Comparison of ENCODE assay signal across 8 cellular contexts in genomic region chr4:56909083-56909981, GRCh38. TPM values are rescaled to one million over a fixed set of nuclear protein-coding genes. Genes with fewer than 3 reads are reported as not detected.
DNase-seq lines count a peak whose midpoint lies in the region; ATAC-seq and TF ChIP-seq lines count a peak whose summit lies in the region.

No MANE protein-coding gene starts in this region.

- no peaks in the 10 kb centered on the region for H3K9me3 Mint-ChIP-seq in activated naive CD4-positive, alpha-beta T cell treated with anti-CD3 and anti-CD28 coated beads, Interleukin-2, amount 10 ng/mL, durations not matched to agents 7 days and 5 days
- H3K9me3 Mint-ChIP-seq in neural crest cell, result no peaks in the 10 kb centered on the region

- peak; percentile 74 for DNase-seq in AG08396 (ENCODE audit: low spot score)
- peak; percentile 44 for DNase-seq in NOMO-1 treated with dmso at 0.1 percent for 144 hours (lab: John Stamatoyannopoulos, UW; ENCODE audit: unreplicated experiment)
- DNase-seq in activated naive CD4-positive, alpha-beta T cell treated with anti-CD3 and anti-CD28 coated beads, Interleukin-2, amount 10 ng/mL, durations not matched to agents 7 days and 5 days, result peak; percentile 74
- DNase-seq in foreskin melanocyte, result peak; percentile 54
- DNase-seq in neural crest cell (ENCODE audit: low read depth, low spot score), result peak; percentile 34
- DNase-seq in uterus, result peak; percentile 36 to 43

- peak overlapping the region; percentile 51 to 80 for H3K4me3 ChIP-seq in uterus

- H3K36me3 ChIP-seq in uterus, result no peaks in the 10 kb centered on the region

- no peaks in the 10 kb centered on the region for H3K4me1 ChIP-seq in uterus

- TF ChIP-seq POLR2A in uterus (IDR thresholded peaks at IDR 0.05), result no peak

- peaks cover 7% of the 10 kb centered on the region for H3K27me3 Mint-ChIP-seq in activated naive CD4-positive, alpha-beta T cell treated with anti-CD3 and anti-CD28 coated beads, Interleukin-2, amount 10 ng/mL, durations not matched to agents 7 days and 5 days
- H3K27me3 Mint-ChIP-seq in neural crest cell (ENCODE audit: low read depth), result peaks cover 14% of the 10 kb centered on the region

- intact Hi-C loops in uterus (cut with DNase I; ENCODE audit: low total_unique reads), result no loop called here

- CTCF ChIA-PET in activated naive CD4-positive, alpha-beta T cell treated with anti-CD3 and anti-CD28 coated beads, Interleukin-2, amount 10 ng/mL, durations not matched to agents 7 days and 5 days (lab: Charles Lee), result interaction anchor here (1.1 to 2.1 kb wide), 4 partner anchors 51 to 474 kb away, joined by 3 to 10 read pairs (median 3); partner anchors contain the start of genes NOA1, PAICS, POLR2B and PPAT

- TF ChIP-seq CTCF in neural crest cell (conservative IDR thresholded peaks at IDR 0.05), result peak; percentile 13
- TF ChIP-seq CTCF in uterus (IDR thresholded peaks at IDR 0.05), result no peak

- no peaks in the 10 kb centered on the region for H3K9me3 ChIP-seq in uterus

- H3K4me3 Mint-ChIP-seq in activated naive CD4-positive, alpha-beta T cell treated with anti-CD3 and anti-CD28 coated beads, Interleukin-2, amount 10 ng/mL, durations not matched to agents 7 days and 5 days, result peak overlapping the region; percentile 87
- peak overlapping the region; percentile 100 for H3K4me3 Mint-ChIP-seq in neural crest cell

- no peaks in the 10 kb centered on the region for H3K27me3 ChIP-seq in uterus

- peak; percentile 27 for ATAC-seq in GM18517 (IDR thresholded peaks at IDR 0.05; ENCODE audit: unreplicated experiment)
- ATAC-seq in HG02973 (IDR thresholded peaks at IDR 0.05; ENCODE audit: unreplicated experiment), result peak; percentile 27

- H3K27ac ChIP-seq in uterus, result peak overlapping the region; percentile 79 to 87

- peak overlapping the region; percentile 96 for H3K27ac Mint-ChIP-seq in activated naive CD4-positive, alpha-beta T cell treated with anti-CD3 and anti-CD28 coated beads, Interleukin-2, amount 10 ng/mL, durations not matched to agents 7 days and 5 days
- peak overlapping the region; percentile 99 for H3K27ac Mint-ChIP-seq in neural crest cell (ENCODE audit: unreplicated experiment)

- H3K36me3 Mint-ChIP-seq in activated naive CD4-positive, alpha-beta T cell treated with anti-CD3 and anti-CD28 coated beads, Interleukin-2, amount 10 ng/mL, durations not matched to agents 7 days and 5 days, result peaks cover 28% of the 10 kb centered on the region
- H3K36me3 Mint-ChIP-seq in neural crest cell (ENCODE audit: low read depth), result peaks cover 5% of the 10 kb centered on the region

- H3K4me1 Mint-ChIP-seq in activated naive CD4-positive, alpha-beta T cell treated with anti-CD3 and anti-CD28 coated beads, Interleukin-2, amount 10 ng/mL, durations not matched to agents 7 days and 5 days, result peaks cover 50% of the 10 kb centered on the region
- H3K4me1 Mint-ChIP-seq in neural crest cell, result peaks cover 54% of the 10 kb centered on the region

RNA-seq across cellular contexts. Expression of gene REST, which starts 1.6 kb away (rescaled TPM):
- total RNA-seq in neural crest cell (51.2 and 55.1 TPM in 2 replicates), uterus (10 to 100 TPM in 3 of 4 donors, 1 to 10 TPM in 1; 9.2 to 82.7 (median 27.4) TPM)

Comparison
In these comparisons a context has a peak if more than half of its experiments do, and no peak if none do; other contexts are left out.
1. Peak in every context shown above with its lines: DNase-seq, ATAC-seq, H3K4me3 ChIP-seq and H3K27ac ChIP-seq.